ENCODE assay signal across 11 cellular contexts in the genomic region with DNA sequence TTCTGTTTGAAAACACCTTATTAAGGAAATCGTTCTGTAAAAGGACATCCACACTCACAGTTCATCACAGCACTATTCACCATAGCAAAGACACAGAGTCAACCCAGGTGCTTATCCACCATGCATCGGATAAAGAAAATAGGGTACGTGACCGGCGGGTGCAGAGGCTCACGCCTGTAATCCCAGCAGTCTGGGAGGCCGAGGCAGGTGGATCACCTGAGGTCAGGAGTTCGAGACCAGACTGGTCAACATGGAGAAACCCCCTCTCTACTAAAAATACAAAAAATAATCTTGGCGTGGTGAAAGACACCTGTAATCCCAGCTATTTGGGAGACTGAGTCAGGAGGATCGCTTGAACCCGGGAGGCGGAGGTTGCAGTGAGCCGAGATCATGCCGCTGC. TPM values are rescaled to one million over a fixed set of nuclear protein-coding genes. Genes with fewer than 3 reads are reported as not detected.
DNase-seq lines count a peak whose midpoint lies in the region; ATAC-seq and TF ChIP-seq lines count a peak whose summit lies in the region.
"Not testable (repeated sequence)": the region's sequence is repeated elsewhere in the genome, so short reads cannot be mapped to it uniquely, and the experiment has no call there.
"Had no signal": no experiment of that assay in that cellular context is flagged by ENCODE, and none has a peak within 500 bp of the region (broad histone marks: within the 10 kb centered on the region; RNA-seq: fewer than 3 reads in every experiment).

No MANE protein-coding gene starts in this region.

- peaks cover 16% of the 10 kb centered on the region for H3K4me1 Mint-ChIP-seq in CD8-positive, alpha-beta T cell (ENCODE audit: low read depth)
- H3K4me1 Mint-ChIP-seq in T-cell (peaks cover 11 to 17% (median 14%) of the 10 kb centered on the region in 3 donors), immature natural killer cell (peaks cover 19 to 22% of the 10 kb centered on the region in 2 donors)
- peaks cover 11% of the 10 kb centered on the region for H3K4me1 Mint-ChIP-seq in activated CD4-positive, alpha-beta memory T cell treated with anti-CD3 and anti-CD28 coated beads for 36 hours (ENCODE audit: low read depth)
- peaks cover 28% of the 10 kb centered on the region for H3K4me1 Mint-ChIP-seq in activated naive CD8-positive, alpha-beta T cell (ENCODE audit: low read depth)
- H3K4me1 Mint-ChIP-seq in stimulated activated memory B cell treated with anti-CD40 and anti-IgM and Interleukin-4, amounts not matched to agents 10 μg/mL and 1 μg/mL and 100 μg/mL, for 72 hours = peaks cover 14% of the 10 kb centered on the region

- not testable (repeated sequence) for H3K9me3 ChIP-seq in BLaER1; CD8-positive, alpha-beta T cell (ENCODE audit: low read length)

- DNase-seq in CD8-positive, alpha-beta T cell; T-cell; activated CD4-positive, alpha-beta memory T cell treated with anti-CD3 and anti-CD28 coated beads for 36 hours; immature natural killer cell: not testable (repeated sequence)
- peak; percentile 33 for DNase-seq in activated CD8-positive, alpha-beta memory T cell treated with anti-CD3 and anti-CD28 coated beads, Interleukin-2, amount 50 U/mL, for 48 hours

- H3K27ac Mint-ChIP-seq in CD8-positive, alpha-beta T cell = peak overlapping the region; percentile 75
- H3K27ac Mint-ChIP-seq in T-cell (peak overlapping the region; percentile 82), immature natural killer cell (peak overlapping the region; percentile 23 to 87 (median 71))
- H3K27ac Mint-ChIP-seq in activated CD4-positive, alpha-beta memory T cell treated with anti-CD3 and anti-CD28 coated beads for 36 hours = peak overlapping the region; percentile 64
- peak overlapping the region; percentile 84 for H3K27ac Mint-ChIP-seq in activated naive CD8-positive, alpha-beta T cell
- peak overlapping the region; percentile 24 for H3K27ac Mint-ChIP-seq in stimulated activated memory B cell treated with anti-CD40 and anti-IgM and Interleukin-4, amounts not matched to agents 10 μg/mL and 1 μg/mL and 100 μg/mL, for 72 hours

- peaks cover 22% of the 10 kb centered on the region for H3K36me3 Mint-ChIP-seq in CD8-positive, alpha-beta T cell
- H3K36me3 Mint-ChIP-seq in T-cell; activated CD4-positive, alpha-beta memory T cell treated with anti-CD3 and anti-CD28 coated beads for 36 hours; activated naive CD8-positive, alpha-beta T cell; immature natural killer cell; stimulated activated memory B cell treated with anti-CD40 and anti-IgM and Interleukin-4, amounts not matched to agents 10 μg/mL and 1 μg/mL and 100 μg/mL, for 72 hours: not testable (repeated sequence)

- ATAC-seq in CD8-positive, alpha-beta T cell; T-cell (replicated peaks in 1 of 4); stimulated activated memory B cell treated with anti-CD40 and anti-IgM and Interleukin-4, amounts not matched to agents 10 μg/mL and 1 μg/mL and 100 μg/mL, for 72 hours: not testable (repeated sequence)

- not testable (repeated sequence) for TF ChIP-seq CTCF in CD8-positive, alpha-beta T cell (IDR thresholded peaks at IDR 0.05)

- H3K27me3 Mint-ChIP-seq in CD8-positive, alpha-beta T cell (ENCODE audit: low read depth); T-cell; activated CD4-positive, alpha-beta memory T cell treated with anti-CD3 and anti-CD28 coated beads for 36 hours; activated naive CD8-positive, alpha-beta T cell; stimulated activated memory B cell treated with anti-CD40 and anti-IgM and Interleukin-4, amounts not matched to agents 10 μg/mL and 1 μg/mL and 100 μg/mL, for 72 hours: not testable (repeated sequence)
- peaks cover 17 to 28% (median 25%) of the 10 kb centered on the region in 3 donors for H3K27me3 Mint-ChIP-seq in immature natural killer cell (ENCODE audit: low read depth in 3 of 3)

- not testable (repeated sequence) for H3K36me3 ChIP-seq in BLaER1; CD8-positive, alpha-beta T cell (ENCODE audit: insufficient read depth, low read length)

- H4K20me1 ChIP-seq in BLaER1 = peaks cover 17% of the 10 kb centered on the region

- not testable (repeated sequence) for H3K9ac ChIP-seq in BLaER1

- peaks cover 52% of the 10 kb centered on the region for H3K4me1 ChIP-seq in BLaER1
- H3K4me1 ChIP-seq in CD8-positive, alpha-beta T cell (ENCODE audit: insufficient read depth, low read length) = peaks cover 15% of the 10 kb centered on the region

- not testable (repeated sequence) for H3K27me3 ChIP-seq in BLaER1; CD8-positive, alpha-beta T cell (ENCODE audit: insufficient read depth, low read length)

- intact Hi-C loops in CD8-positive, alpha-beta T cell (cut with DNase I, micrococcal nuclease) = loop anchor here (5.0 to 10.0 kb wide), 5 partner anchors 47 to 1156 kb away; partner anchors contain the start of genes CD99 (in 1 of the 2) and SLC25A6 (in 1 of the 2)
- intact Hi-C loops in activated CD4-positive, alpha-beta memory T cell treated with anti-CD3 and anti-CD28 coated beads for 36 hours (cut with micrococcal nuclease) = loop anchor here (5.0 kb wide), 3 partner anchors 147 to 1168 kb away; partner anchors contain the start of gene SLC25A6

- H3K9me3 Mint-ChIP-seq in CD8-positive, alpha-beta T cell; T-cell; activated CD4-positive, alpha-beta memory T cell treated with anti-CD3 and anti-CD28 coated beads for 36 hours; activated naive CD8-positive, alpha-beta T cell (ENCODE audit: low read depth); immature natural killer cell; stimulated activated memory B cell treated with anti-CD40 and anti-IgM and Interleukin-4, amounts not matched to agents 10 μg/mL and 1 μg/mL and 100 μg/mL, for 72 hours: not testable (repeated sequence)

- CTCF ChIA-PET in CD8-positive, alpha-beta T cell (lab: Charles Lee); T-cell (lab: Charles Lee); activated CD4-positive, alpha-beta memory T cell treated with anti-CD3 and anti-CD28 coated beads for 36 hours (lab: Charles Lee): not testable (repeated sequence)

- POLR2A ChIA-PET in CD8-positive, alpha-beta T cell (lab: Charles Lee); T-cell (lab: Charles Lee); activated CD4-positive, alpha-beta memory T cell treated with anti-CD3 and anti-CD28 coated beads for 36 hours (lab: Charles Lee): not testable (repeated sequence)

- peak overlapping the region; percentile 3 for H3K4me3 Mint-ChIP-seq in CD8-positive, alpha-beta T cell
- H3K4me3 Mint-ChIP-seq in T-cell = peak overlapping the region in 1 of 3 donors; percentile 59
- not testable (repeated sequence) for H3K4me3 Mint-ChIP-seq in activated CD4-positive, alpha-beta memory T cell treated with anti-CD3 and anti-CD28 coated beads for 36 hours; activated naive CD8-positive, alpha-beta T cell; stimulated activated memory B cell treated with anti-CD40 and anti-IgM and Interleukin-4, amounts not matched to agents 10 μg/mL and 1 μg/mL and 100 μg/mL, for 72 hours
- H3K4me3 Mint-ChIP-seq in immature natural killer cell = peak overlapping the region in 2 of 5 donors; percentile 21 to 49

- H3K27ac ChIP-seq in BLaER1 = peak overlapping the region; percentile 97
- not testable (repeated sequence) for H3K27ac ChIP-seq in CD8-positive, alpha-beta T cell (ENCODE audit: low read depth, low read length)

- 0 out of 2 replicates have a peak overlapping the region, but pooled peaks have one; percentile 90 for H3K4me2 ChIP-seq in BLaER1

- H3K4me3 ChIP-seq in BLaER1; CD8-positive, alpha-beta T cell (ENCODE audit: low read depth, low read length): not testable (repeated sequence)

RNA-seq across cellular contexts. Expression of gene P2RY8, which starts 2.2 kb away (rescaled TPM):
- total RNA-seq in CD8-positive, alpha-beta T cell = 100 to 1,000 TPM; 196 to 197 TPM
- 100 to 1,000 TPM; 114 to 219 (median 182) TPM for total RNA-seq in T-cell
- total RNA-seq in activated CD4-positive, alpha-beta memory T cell treated with anti-CD3 and anti-CD28 coated beads for 36 hours = 10 to 100 TPM; 30.2 to 32.7 TPM
- polyA plus RNA-seq in immature natural killer cell = 100 to 1,000 TPM in 2 of 3 donors, 10 to 100 TPM in 1; 96.8 to 232 (median 119) TPM
- total RNA-seq: G401, PC-3 had no signal
- polyA plus RNA-seq: BJ had no signal

RNA-seq across cellular contexts. Expression of gene AKAP17A, which starts 52.3 kb away (rescaled TPM):
- total RNA-seq in CD8-positive, alpha-beta T cell = 100 to 1,000 TPM; 193 to 209 TPM
- 100 to 1,000 TPM; 120 to 162 (median 155) TPM for total RNA-seq in T-cell
- 10 to 100 TPM; 59.4 to 62.9 TPM for total RNA-seq in activated CD4-positive, alpha-beta memory T cell treated with anti-CD3 and anti-CD28 coated beads for 36 hours
- 10 to 100 TPM; 13.3 to 50.1 (median 15.4) TPM for polyA plus RNA-seq in immature natural killer cell

Comparison
In these comparisons a context has a peak if more than half of its experiments do, and no peak if none do; other contexts are left out.
1. H3K27ac Mint-ChIP-seq: peak in every context shown above with its lines; median percentile 84 in activated naive CD8-positive, alpha-beta T cell; 82 in T-cell; 75 in CD8-positive, alpha-beta T cell; 71 in immature natural killer cell; 64 in activated CD4-positive, alpha-beta memory T cell treated with anti-CD3 and anti-CD28 coated beads for 36 hours; 24 in stimulated activated memory B cell treated with anti-CD40 and anti-IgM and Interleukin-4, amounts not matched to agents 10 μg/mL and 1 μg/mL and 100 μg/mL, for 72 hours.